ENCODE assay signal across 10 cellular contexts in genomic region chr17:77429735-77429984, GRCh38.
DNase-seq lines count a peak whose midpoint lies in the region; ATAC-seq and TF ChIP-seq lines count a peak whose summit lies in the region.
"Had no signal": no experiment of that assay in that cellular context is flagged by ENCODE, and none has a peak within 500 bp of the region (broad histone marks: within the 10 kb centered on the region; RNA-seq: fewer than 3 reads in every experiment).

No MANE protein-coding gene starts in this region.

- POLR2A ChIA-PET in MCF 10A (lab: Yijun Ruan, JAX), result interaction anchor here (0.8 to 10.0 kb wide), 9 partner anchors 9 to 141 kb away, joined by 3 to 112 read pairs (median 6); no protein-coding TSS in a partner anchor

- no peak for TF ChIP-seq EP300 in transverse colon (IDR thresholded peaks at IDR 0.05; ENCODE audit: low read depth)

- no peak for ATAC-seq in HG03521 (IDR thresholded peaks at IDR 0.05; ENCODE audit: unreplicated experiment)
- ATAC-seq in GM19452 (IDR thresholded peaks at IDR 0.05; ENCODE audit: unreplicated experiment), result no peak

- in situ Hi-C loops in transverse colon (cut with MboI; ENCODE audit: low pct_ligation_motif_present in 1 of 4, low pct_unique_long_range_greater_than_20kb in 1 of 4, low sequenced_read_pairs in 3 of 4), result loop anchor here in 3 of 4 donors (10.0 to 25.0 kb wide), 3 partner anchors 65 to 95 kb away; no protein-coding TSS in a partner anchor

- WGBS in transverse colon (ENCODE audit: low coverage in 1 of 2), 2 donors, result 53% methylated on average over 4 of the region's 5 CpGs; no CpG with 5 or more reads in 1 of the 2 donors

- H3K36me3 ChIP-seq in breast epithelium (no peaks in the 10 kb centered on the region), muscle layer of colon (ENCODE audit: insufficient read depth, low read length) (no peaks in the 10 kb centered on the region), transverse colon (no peaks in the 10 kb centered on the region)
- H3K36me3 ChIP-seq: pancreas had no signal

- TF ChIP-seq CTCF in breast epithelium (IDR thresholded peaks at IDR 0.05) (no peak), MCF 10A (IDR thresholded peaks at IDR 0.05; ENCODE audit: unreplicated experiment) (no peak), transverse colon (IDR thresholded peaks at IDR 0.05) (no peak)

- CTCF ChIA-PET in MCF 10A (lab: Yijun Ruan, JAX), result interaction anchor here (0.7 to 5.3 kb wide), 30 partner anchors 9 to 588 kb away, joined by 3 to 50 read pairs (median 5); no protein-coding TSS in a partner anchor

- H3K9me3 Mint-ChIP-seq in MCF 10A (ENCODE audit: unreplicated experiment), result no peaks in the 10 kb centered on the region

- H3K9me3 ChIP-seq in breast epithelium (no peaks in the 10 kb centered on the region), muscle layer of colon (ENCODE audit: low read length) (no peaks in the 10 kb centered on the region), transverse colon (no peaks in the 10 kb centered on the region)
- H3K9me3 ChIP-seq: pancreas had no signal

- intact Hi-C loops in breast epithelium (cut with DNase I; ENCODE audit: low total_unique reads), result loop anchor here (10.0 kb wide), 1 partner anchor 105 kb away; no protein-coding TSS in a partner anchor
- intact Hi-C loops in MCF 10A (cut with micrococcal nuclease), result no loop called here
- intact Hi-C loops in transverse colon (cut with DNase I; ENCODE audit: low total_unique reads), result loop anchor here (5.0 kb wide), 1 partner anchor 97 kb away; no protein-coding TSS in a partner anchor

- peaks cover 47 to 61% of the 10 kb centered on the region in 2 donors for H3K4me1 ChIP-seq in breast epithelium
- H3K4me1 ChIP-seq in muscle layer of colon (ENCODE audit: insufficient read depth, low read length), result peaks cover 95% of the 10 kb centered on the region
- H3K4me1 ChIP-seq in transverse colon, result peaks cover 62 to 81% (median 74%) of the 10 kb centered on the region in 4 donors

- H3K27ac ChIP-seq in breast epithelium (peak overlapping the region; percentile 86 to 94), caudate nucleus (ENCODE audit: low read depth, low read length) (peak overlapping the region; percentile 41), muscle layer of colon (ENCODE audit: low read depth, low read length) (peak overlapping the region; percentile 96), transverse colon (peak overlapping the region; percentile 89 to 95 (median 94))

- BruUV-seq in MCF 10A (replicated peaks; lab: Mats Ljungman, UMichigan), result no TSS peak

- H3K4me1 Mint-ChIP-seq in MCF 10A (ENCODE audit: insufficient read depth, unreplicated experiment), result peaks cover 26% of the 10 kb centered on the region

- no peak overlapping the region for H3K27ac Mint-ChIP-seq in MCF 10A (ENCODE audit: low read depth, unreplicated experiment)

- peaks cover 26% of the 10 kb centered on the region for H3K36me3 Mint-ChIP-seq in MCF 10A (ENCODE audit: insufficient read depth, unreplicated experiment)

- H3K27me3 ChIP-seq in breast epithelium (no peaks in the 10 kb centered on the region), muscle layer of colon (ENCODE audit: control insufficient read depth in 1 of 2, insufficient read depth in 2 of 2, low read length in 2 of 2) (no peaks in the 10 kb centered on the region), transverse colon (no peaks in the 10 kb centered on the region)
- H3K27me3 ChIP-seq: pancreas had no signal

- H3K4me3 ChIP-seq in breast epithelium (peak overlapping the region in 1 of 3 donors; percentile 30), muscle layer of colon (ENCODE audit: low read depth in 1 of 2, low read length in 2 of 2) (no peak overlapping the region), transverse colon (no peak overlapping the region)
- H3K4me3 ChIP-seq: pancreas had no signal

- DNase-seq in breast epithelium (ENCODE audit: low spot score in 2 of 2) (no peak), MCF 10A (ENCODE audit: unreplicated experiment) (no peak), caudate nucleus (lab: John Stamatoyannopoulos, UW) (no peak), transverse colon (no peak), SHP77 treated with DMSO at 0.1 percent for 48 hours (lab: John Stamatoyannopoulos, UW) (no peak)
- DNase-seq: NCI-H1417 treated with DMSO at 0.1 percent for 48 hours had no signal

- no peak overlapping the region for H3K4me3 Mint-ChIP-seq in MCF 10A (ENCODE audit: unreplicated experiment)

- no peaks in the 10 kb centered on the region for H3K27me3 Mint-ChIP-seq in MCF 10A (ENCODE audit: insufficient read depth, unreplicated experiment)

- no peak overlapping the region for H3K9ac ChIP-seq in muscle layer of colon (ENCODE audit: low read length)

- TF ChIP-seq POLR2A in breast epithelium (IDR thresholded peaks at IDR 0.05) (no peak), transverse colon (IDR thresholded peaks at IDR 0.05) (no peak)

Comparison
In these comparisons a context has a peak if more than half of its experiments do, and no peak if none do; other contexts are left out.
1. H3K27ac ChIP-seq: peak in every context shown above with its lines; median percentile 96 in muscle layer of colon; 94 in transverse colon; 90 in breast epithelium; 41 in caudate nucleus.